In genomic region chr2:42123426-42123825, GRCh38 we compare ENCODE assay signal across 12 cellular contexts. TPM values are rescaled to one million over a fixed set of nuclear protein-coding genes. Genes with fewer than 3 reads are reported as not detected.
DNase-seq lines count a peak whose midpoint lies in the region; ATAC-seq and TF ChIP-seq lines count a peak whose summit lies in the region.
"Had no signal": no experiment of that assay in that cellular context is flagged by ENCODE, and none has a peak within 500 bp of the region (broad histone marks: within the 10 kb centered on the region; RNA-seq: fewer than 3 reads in every experiment).

No MANE protein-coding gene starts in this region.

- CTCF ChIA-PET in activated CD4-positive, alpha-beta T cell treated with anti-CD3 and anti-CD28 coated beads, Interleukin-2, amount 10 ng/mL, durations not matched to agents 7 days and 5 days (lab: Charles Lee) = interaction anchor here (0.8 to 4.2 kb wide), 6 partner anchors 9 to 43 kb away, joined by 3 to 19 read pairs (median 4); no protein-coding TSS in a partner anchor
- CTCF ChIA-PET in T-cell (lab: Charles Lee) = interaction anchor here (0.6 to 2.5 kb wide), 8 partner anchors 10 to 67 kb away, joined by 3 to 20 read pairs (median 4); no protein-coding TSS in a partner anchor

- DNase-seq in activated CD4-positive, alpha-beta T cell treated with anti-CD3 and anti-CD28 coated beads, Interleukin-2, amount 10 ng/mL, durations not matched to agents 7 days and 5 days = no peak
- DNase-seq in activated CD4-positive, alpha-beta T cell treated with anti-CD3 and anti-CD28 coated beads for 1 hour = no peak
- DNase-seq in T-cell (no peak), immature natural killer cell (no peak), chondrocyte (ENCODE audit: low spot score) (no peak), NCI-H1105 treated with DMSO at 0.1 percent for 48 hours (lab: John Stamatoyannopoulos, UW) (no peak), ACHN (no peak)
- no peak for DNase-seq in stimulated activated naive CD8-positive, alpha-beta T cell treated with anti-CD3 and anti-CD28 coated beads, Interleukin-15, amount 100 ng/mL, for 72 hours
- DNase-seq: activated naive CD4-positive, alpha-beta T cell treated with Interleukin-2 at 50 U/mL for 16 hours; kidney glomerular epithelial cell; MV-4-11; NCI-H2171 treated with DMSO at 0.1 percent for 48 hours had no signal

- peak in 1 of 4 experiments; percentile 2 for ATAC-seq in T-cell (replicated peaks in 1 of 4)
- ATAC-seq in stimulated activated naive CD8-positive, alpha-beta T cell treated with anti-CD3 and anti-CD28 coated beads, Interleukin-15, amount 100 ng/mL, for 72 hours = no peak

- TF ChIP-seq CTCF in chondrocyte (IDR thresholded peaks at IDR 0.05) = no peak

- H3K4me3 Mint-ChIP-seq in activated CD4-positive, alpha-beta T cell treated with anti-CD3 and anti-CD28 coated beads, Interleukin-2, amount 10 ng/mL, durations not matched to agents 7 days and 5 days = peak overlapping the region; percentile 7
- H3K4me3 Mint-ChIP-seq in T-cell = peak overlapping the region in 2 of 3 donors; percentile 7 to 42
- peak overlapping the region in 3 of 5 donors; percentile 15 to 61 (median 35) for H3K4me3 Mint-ChIP-seq in immature natural killer cell
- H3K4me3 Mint-ChIP-seq in stimulated activated naive CD8-positive, alpha-beta T cell treated with anti-CD3 and anti-CD28 coated beads, Interleukin-15, amount 100 ng/mL, for 72 hours = peak overlapping the region; percentile 49 to 71
- no peak overlapping the region for H3K4me3 Mint-ChIP-seq in chondrocyte (ENCODE audit: unreplicated experiment)

- in situ Hi-C loops in ACHN (cut with HindIII; ENCODE audit: low pct_ligation_motif_present, low pct_unique_long_range_greater_than_20kb, low sequenced_read_pairs) = no loop called here

- H3K27ac Mint-ChIP-seq in activated CD4-positive, alpha-beta T cell treated with anti-CD3 and anti-CD28 coated beads, Interleukin-2, amount 10 ng/mL, durations not matched to agents 7 days and 5 days = peak overlapping the region; percentile 83
- H3K27ac Mint-ChIP-seq in T-cell (peak overlapping the region; percentile 81 to 82), immature natural killer cell (peak overlapping the region; percentile 50 to 90 (median 84)), chondrocyte (ENCODE audit: unreplicated experiment) (no peak overlapping the region)
- H3K27ac Mint-ChIP-seq in stimulated activated naive CD8-positive, alpha-beta T cell treated with anti-CD3 and anti-CD28 coated beads, Interleukin-15, amount 100 ng/mL, for 72 hours = peak overlapping the region in 1 of 2 donors; percentile 82

- H3K36me3 Mint-ChIP-seq in activated CD4-positive, alpha-beta T cell treated with anti-CD3 and anti-CD28 coated beads, Interleukin-2, amount 10 ng/mL, durations not matched to agents 7 days and 5 days (ENCODE audit: low read depth) = peaks cover 14% of the 10 kb centered on the region
- no peaks in the 10 kb centered on the region for H3K36me3 Mint-ChIP-seq in T-cell
- peaks cover 0 to 6% (median 5%) of the 10 kb centered on the region in 3 donors for H3K36me3 Mint-ChIP-seq in immature natural killer cell
- no peaks in the 10 kb centered on the region for H3K36me3 Mint-ChIP-seq in chondrocyte (ENCODE audit: low read depth)

- no peaks in the 10 kb centered on the region for H3K27me3 Mint-ChIP-seq in activated CD4-positive, alpha-beta T cell treated with anti-CD3 and anti-CD28 coated beads, Interleukin-2, amount 10 ng/mL, durations not matched to agents 7 days and 5 days
- H3K27me3 Mint-ChIP-seq in T-cell (no peaks in the 10 kb centered on the region), immature natural killer cell (ENCODE audit: low read depth in 3 of 3) (peaks cover 0 to 7% (median 3%) of the 10 kb centered on the region in 3 donors), chondrocyte (ENCODE audit: low read depth) (no peaks in the 10 kb centered on the region)
- H3K27me3 Mint-ChIP-seq in stimulated activated naive CD8-positive, alpha-beta T cell treated with anti-CD3 and anti-CD28 coated beads, Interleukin-15, amount 100 ng/mL, for 72 hours = no peaks in the 10 kb centered on the region

- peaks cover 62% of the 10 kb centered on the region for H3K4me1 Mint-ChIP-seq in activated CD4-positive, alpha-beta T cell treated with anti-CD3 and anti-CD28 coated beads, Interleukin-2, amount 10 ng/mL, durations not matched to agents 7 days and 5 days
- H3K4me1 Mint-ChIP-seq in T-cell = peaks cover 54 to 74% (median 57%) of the 10 kb centered on the region in 3 donors
- peaks cover 46 to 57% of the 10 kb centered on the region in 2 donors for H3K4me1 Mint-ChIP-seq in immature natural killer cell
- peaks cover 64% of the 10 kb centered on the region for H3K4me1 Mint-ChIP-seq in stimulated activated naive CD8-positive, alpha-beta T cell treated with anti-CD3 and anti-CD28 coated beads, Interleukin-15, amount 100 ng/mL, for 72 hours
- peaks cover 44% of the 10 kb centered on the region for H3K4me1 Mint-ChIP-seq in chondrocyte (ENCODE audit: low read depth)

- POLR2A ChIA-PET in activated CD4-positive, alpha-beta T cell treated with anti-CD3 and anti-CD28 coated beads, Interleukin-2, amount 10 ng/mL, durations not matched to agents 7 days and 5 days (lab: Charles Lee) = no interaction called here
- POLR2A ChIA-PET in T-cell (lab: Charles Lee) = interaction anchor here (0.6 to 1.3 kb wide), 5 partner anchors 10 to 163 kb away, joined by 3 to 12 read pairs (median 4); no protein-coding TSS in a partner anchor

- H3K9me3 Mint-ChIP-seq in activated CD4-positive, alpha-beta T cell treated with anti-CD3 and anti-CD28 coated beads, Interleukin-2, amount 10 ng/mL, durations not matched to agents 7 days and 5 days = peaks cover 16% of the 10 kb centered on the region
- H3K9me3 Mint-ChIP-seq in T-cell (peaks cover 0 to 4% (median 0%) of the 10 kb centered on the region in 3 donors), immature natural killer cell (peaks cover 0 to 15% (median 2%) of the 10 kb centered on the region in 6 donors), chondrocyte (ENCODE audit: low read depth) (no peaks in the 10 kb centered on the region)
- peaks cover 5 to 7% of the 10 kb centered on the region in 2 donors for H3K9me3 Mint-ChIP-seq in stimulated activated naive CD8-positive, alpha-beta T cell treated with anti-CD3 and anti-CD28 coated beads, Interleukin-15, amount 100 ng/mL, for 72 hours

RNA-seq across cellular contexts. Expression of gene EML4, which starts 45.7 kb away (rescaled TPM):
- total RNA-seq in activated CD4-positive, alpha-beta T cell treated with anti-CD3 and anti-CD28 coated beads, Interleukin-2, amount 10 ng/mL, durations not matched to agents 7 days and 5 days = 10 to 100 TPM; 93.8 to 99.6 TPM
- 100 to 1,000 TPM; 101 to 223 (median 123) TPM for total RNA-seq in T-cell
- polyA plus RNA-seq in immature natural killer cell = 10 to 100 TPM; 16.1 to 35.3 (median 28.9) TPM
- 49.5 to 50.0 TPM (median 49.9 TPM) in 3 replicates for total RNA-seq in chondrocyte
